ENCODE assay signal across 1 cellular context in the genomic region with DNA sequence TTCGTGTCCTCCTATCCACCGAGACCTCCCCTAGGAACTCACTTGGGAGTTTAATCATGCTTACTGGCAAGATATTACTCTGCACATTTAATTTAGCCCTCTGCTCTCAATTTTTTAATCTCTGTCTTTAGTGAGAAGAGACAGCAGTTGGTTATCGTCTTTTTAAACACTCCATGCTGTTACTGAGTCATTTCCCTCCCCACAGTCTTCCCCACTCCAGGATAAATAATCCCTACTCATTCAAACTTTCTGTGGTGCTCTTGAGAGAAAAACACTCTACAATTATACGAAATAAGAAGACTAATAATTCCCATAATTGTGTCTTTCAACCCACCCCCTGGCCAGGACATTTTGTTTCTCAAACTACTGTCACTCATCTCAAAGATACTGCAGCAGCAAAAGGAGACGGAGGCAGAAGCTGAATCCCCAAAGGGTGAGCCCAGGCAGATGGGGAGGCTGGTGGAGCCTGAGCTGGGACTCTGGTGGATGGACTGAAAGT.
TF ChIP-seq lines count a peak whose summit lies in the region.

No MANE protein-coding gene starts in this region.

TF ChIP-seq in K562, 482 proteins besides CTCF, POLR2A, EP300 and RAD21 (continued from another document):
- TF ChIP-seq, protein P1, sequence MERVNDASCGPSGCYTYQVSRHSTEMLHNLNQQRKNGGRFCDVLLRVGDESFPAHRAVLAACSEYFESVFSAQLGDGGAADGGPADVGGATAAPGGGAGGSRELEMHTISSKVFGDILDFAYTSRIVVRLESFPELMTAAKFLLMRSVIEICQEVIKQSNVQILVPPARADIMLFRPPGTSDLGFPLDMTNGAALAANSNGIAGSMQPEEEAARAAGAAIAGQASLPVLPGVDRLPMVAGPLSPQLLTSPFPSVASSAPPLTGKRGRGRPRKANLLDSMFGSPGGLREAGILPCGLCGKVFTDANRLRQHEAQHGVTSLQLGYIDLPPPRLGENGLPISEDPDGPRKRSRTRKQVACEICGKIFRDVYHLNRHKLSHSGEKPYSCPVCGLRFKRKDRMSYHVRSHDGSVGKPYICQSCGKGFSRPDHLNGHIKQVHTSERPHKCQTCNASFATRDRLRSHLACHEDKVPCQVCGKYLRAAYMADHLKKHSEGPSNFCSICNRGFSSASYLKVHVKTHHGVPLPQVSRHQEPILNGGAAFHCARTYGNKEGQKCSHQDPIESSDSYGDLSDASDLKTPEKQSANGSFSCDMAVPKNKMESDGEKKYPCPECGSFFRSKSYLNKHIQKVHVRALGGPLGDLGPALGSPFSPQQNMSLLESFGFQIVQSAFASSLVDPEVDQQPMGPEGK (CRISPR knock-in tag; IDR thresholded peaks at IDR 0.05; ENCODE audit: borderline replicate concordance), result 0 out of 2 replicates have a peak, but pooled peaks have one; percentile 57
- TF ChIP-seq, protein P2, sequence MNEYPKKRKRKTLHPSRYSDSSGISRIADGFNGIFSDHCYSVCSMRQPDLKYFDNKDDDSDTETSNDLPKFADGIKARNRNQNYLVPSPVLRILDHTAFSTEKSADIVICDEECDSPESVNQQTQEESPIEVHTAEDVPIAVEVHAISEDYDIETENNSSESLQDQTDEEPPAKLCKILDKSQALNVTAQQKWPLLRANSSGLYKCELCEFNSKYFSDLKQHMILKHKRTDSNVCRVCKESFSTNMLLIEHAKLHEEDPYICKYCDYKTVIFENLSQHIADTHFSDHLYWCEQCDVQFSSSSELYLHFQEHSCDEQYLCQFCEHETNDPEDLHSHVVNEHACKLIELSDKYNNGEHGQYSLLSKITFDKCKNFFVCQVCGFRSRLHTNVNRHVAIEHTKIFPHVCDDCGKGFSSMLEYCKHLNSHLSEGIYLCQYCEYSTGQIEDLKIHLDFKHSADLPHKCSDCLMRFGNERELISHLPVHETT (CRISPR knock-in tag; conservative IDR thresholded peaks at IDR 0.05 in 1 of 2, IDR thresholded peaks at IDR 0.05 in 1 of 2), result peak in 1 of 2 experiments; percentile 73; a peak in 1 of 4 replicates
- TF ChIP-seq ZNF174 (CRISPR knock-in tag; IDR thresholded peaks at IDR 0.05) (no peak), MYC (IDR thresholded peaks at IDR 0.05; ENCODE audit: low read depth, low read length) (peak; percentile 25; the same call in 1 of the 2 replicates), MYC (CRISPR knock-in tag; IDR thresholded peaks at IDR 0.05; ENCODE audit: borderline replicate concordance, low read depth) (no peak), NCOR1 (IDR thresholded peaks at IDR 0.05) (peak; percentile 50; the same call in 1 of the 2 replicates), CXXC5 (CRISPR knock-in tag; IDR thresholded peaks at IDR 0.05) (peak; percentile 37), HDAC3 (IDR thresholded peaks at IDR 0.05; ENCODE audit: borderline replicate concordance, partially characterized antibody) (peak; percentile 39), DPF2 (IDR thresholded peaks at IDR 0.05) (peak; percentile 83), JUN (IDR thresholded peaks at IDR 0.05; ENCODE audit: borderline replicate concordance, low read depth, low read length) (peak; percentile 37; the same call in 1 of the 2 replicates), JUN (CRISPR knock-in tag; IDR thresholded peaks at IDR 0.05; ENCODE audit: borderline replicate concordance) (no peak), ZNF589 (CRISPR knock-in tag; IDR thresholded peaks at IDR 0.05; ENCODE audit: low read depth) (peak; percentile 72), TEAD4 (IDR thresholded peaks at IDR 0.05; ENCODE audit: low read length) (peak; percentile 45), TEAD4 (CRISPR knock-in tag; IDR thresholded peaks at IDR 0.05; ENCODE audit: borderline replicate concordance) (no peak), NFE2L1 (tag; IDR thresholded peaks at IDR 0.05; ENCODE audit: borderline replicate concordance, low read depth) (no peak), FOXM1 (IDR thresholded peaks at IDR 0.05; ENCODE audit: low read depth) (peak; percentile 81), FOXM1 (CRISPR knock-in tag; IDR thresholded peaks at IDR 0.05; ENCODE audit: low read depth) (no peak), CREM (IDR thresholded peaks at IDR 0.05; ENCODE audit: low read depth) (0 out of 2 replicates have a peak, but pooled peaks have one; percentile 4), NFE2 (IDR thresholded peaks at IDR 0.05; ENCODE audit: low read depth) (peak; percentile 70), SMAD2 (IDR thresholded peaks at IDR 0.05; ENCODE audit: low read depth, low read length) (no peak), MEIS2 (IDR thresholded peaks at IDR 0.05; ENCODE audit: partially characterized antibody) (peak; percentile 14), RCOR1 (IDR thresholded peaks at IDR 0.05; ENCODE audit: borderline replicate concordance in 1 of 2, low read depth in 2 of 2, low read length in 2 of 2) (peak in 1 of 2 experiments; percentile 3; a peak in 1 of 4 replicates), SRSF3 (IDR thresholded peaks at IDR 0.05; ENCODE audit: insufficient read depth, low read length) (no peak), MAFG (tag; conservative IDR thresholded peaks at IDR 0.05) (peak; percentile 61), ELF2 (CRISPR knock-in tag; IDR thresholded peaks at IDR 0.05) (0 out of 2 replicates have a peak, but pooled peaks have one; percentile 48), TBL1XR1 (IDR thresholded peaks at IDR 0.05; ENCODE audit: low read length in 2 of 2) (peak in 1 of 2 experiments; percentile 50; a peak in 1 of 4 replicates), ZNF780A (CRISPR knock-in tag; IDR thresholded peaks at IDR 0.05) (no peak), CBFA2T3 (IDR thresholded peaks at IDR 0.05) (peak; percentile 64), MYBL2 (IDR thresholded peaks at IDR 0.05; ENCODE audit: low read depth) (peak; percentile 75), MYBL2 (CRISPR knock-in tag; IDR thresholded peaks at IDR 0.05; ENCODE audit: borderline replicate concordance) (no peak)
- TF ChIP-seq, protein P3, sequence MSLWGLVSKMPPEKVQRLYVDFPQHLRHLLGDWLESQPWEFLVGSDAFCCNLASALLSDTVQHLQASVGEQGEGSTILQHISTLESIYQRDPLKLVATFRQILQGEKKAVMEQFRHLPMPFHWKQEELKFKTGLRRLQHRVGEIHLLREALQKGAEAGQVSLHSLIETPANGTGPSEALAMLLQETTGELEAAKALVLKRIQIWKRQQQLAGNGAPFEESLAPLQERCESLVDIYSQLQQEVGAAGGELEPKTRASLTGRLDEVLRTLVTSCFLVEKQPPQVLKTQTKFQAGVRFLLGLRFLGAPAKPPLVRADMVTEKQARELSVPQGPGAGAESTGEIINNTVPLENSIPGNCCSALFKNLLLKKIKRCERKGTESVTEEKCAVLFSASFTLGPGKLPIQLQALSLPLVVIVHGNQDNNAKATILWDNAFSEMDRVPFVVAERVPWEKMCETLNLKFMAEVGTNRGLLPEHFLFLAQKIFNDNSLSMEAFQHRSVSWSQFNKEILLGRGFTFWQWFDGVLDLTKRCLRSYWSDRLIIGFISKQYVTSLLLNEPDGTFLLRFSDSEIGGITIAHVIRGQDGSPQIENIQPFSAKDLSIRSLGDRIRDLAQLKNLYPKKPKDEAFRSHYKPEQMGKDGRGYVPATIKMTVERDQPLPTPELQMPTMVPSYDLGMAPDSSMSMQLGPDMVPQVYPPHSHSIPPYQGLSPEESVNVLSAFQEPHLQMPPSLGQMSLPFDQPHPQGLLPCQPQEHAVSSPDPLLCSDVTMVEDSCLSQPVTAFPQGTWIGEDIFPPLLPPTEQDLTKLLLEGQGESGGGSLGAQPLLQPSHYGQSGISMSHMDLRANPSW (CRISPR knock-in tag; IDR thresholded peaks at IDR 0.05), result no peak
- TF ChIP-seq, protein P4, sequence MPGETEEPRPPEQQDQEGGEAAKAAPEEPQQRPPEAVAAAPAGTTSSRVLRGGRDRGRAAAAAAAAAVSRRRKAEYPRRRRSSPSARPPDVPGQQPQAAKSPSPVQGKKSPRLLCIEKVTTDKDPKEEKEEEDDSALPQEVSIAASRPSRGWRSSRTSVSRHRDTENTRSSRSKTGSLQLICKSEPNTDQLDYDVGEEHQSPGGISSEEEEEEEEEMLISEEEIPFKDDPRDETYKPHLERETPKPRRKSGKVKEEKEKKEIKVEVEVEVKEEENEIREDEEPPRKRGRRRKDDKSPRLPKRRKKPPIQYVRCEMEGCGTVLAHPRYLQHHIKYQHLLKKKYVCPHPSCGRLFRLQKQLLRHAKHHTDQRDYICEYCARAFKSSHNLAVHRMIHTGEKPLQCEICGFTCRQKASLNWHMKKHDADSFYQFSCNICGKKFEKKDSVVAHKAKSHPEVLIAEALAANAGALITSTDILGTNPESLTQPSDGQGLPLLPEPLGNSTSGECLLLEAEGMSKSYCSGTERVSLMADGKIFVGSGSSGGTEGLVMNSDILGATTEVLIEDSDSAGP (CRISPR knock-in tag; IDR thresholded peaks at IDR 0.05), result no peak
- TF ChIP-seq, protein P5, sequence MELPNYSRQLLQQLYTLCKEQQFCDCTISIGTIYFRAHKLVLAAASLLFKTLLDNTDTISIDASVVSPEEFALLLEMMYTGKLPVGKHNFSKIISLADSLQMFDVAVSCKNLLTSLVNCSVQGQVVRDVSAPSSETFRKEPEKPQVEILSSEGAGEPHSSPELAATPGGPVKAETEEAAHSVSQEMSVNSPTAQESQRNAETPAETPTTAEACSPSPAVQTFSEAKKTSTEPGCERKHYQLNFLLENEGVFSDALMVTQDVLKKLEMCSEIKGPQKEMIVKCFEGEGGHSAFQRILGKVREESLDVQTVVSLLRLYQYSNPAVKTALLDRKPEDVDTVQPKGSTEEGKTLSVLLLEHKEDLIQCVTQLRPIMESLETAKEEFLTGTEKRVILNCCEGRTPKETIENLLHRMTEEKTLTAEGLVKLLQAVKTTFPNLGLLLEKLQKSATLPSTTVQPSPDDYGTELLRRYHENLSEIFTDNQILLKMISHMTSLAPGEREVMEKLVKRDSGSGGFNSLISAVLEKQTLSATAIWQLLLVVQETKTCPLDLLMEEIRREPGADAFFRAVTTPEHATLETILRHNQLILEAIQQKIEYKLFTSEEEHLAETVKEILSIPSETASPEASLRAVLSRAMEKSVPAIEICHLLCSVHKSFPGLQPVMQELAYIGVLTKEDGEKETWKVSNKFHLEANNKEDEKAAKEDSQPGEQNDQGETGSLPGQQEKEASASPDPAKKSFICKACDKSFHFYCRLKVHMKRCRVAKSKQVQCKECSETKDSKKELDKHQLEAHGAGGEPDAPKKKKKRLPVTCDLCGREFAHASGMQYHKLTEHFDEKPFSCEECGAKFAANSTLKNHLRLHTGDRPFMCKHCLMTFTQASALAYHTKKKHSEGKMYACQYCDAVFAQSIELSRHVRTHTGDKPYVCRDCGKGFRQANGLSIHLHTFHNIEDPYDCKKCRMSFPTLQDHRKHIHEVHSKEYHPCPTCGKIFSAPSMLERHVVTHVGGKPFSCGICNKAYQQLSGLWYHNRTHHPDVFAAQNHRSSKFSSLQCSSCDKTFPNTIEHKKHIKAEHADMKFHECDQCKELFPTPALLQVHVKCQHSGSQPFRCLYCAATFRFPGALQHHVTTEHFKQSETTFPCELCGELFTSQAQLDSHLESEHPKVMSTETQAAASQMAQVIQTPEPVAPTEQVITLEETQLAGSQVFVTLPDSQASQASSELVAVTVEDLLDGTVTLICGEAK (IDR thresholded peaks at IDR 0.05), result 0 out of 2 replicates have a peak, but pooled peaks have one; percentile 12
- TF ChIP-seq, protein P5 (CRISPR knock-in tag; IDR thresholded peaks at IDR 0.05), result no peak
- TF ChIP-seq, protein P6, sequence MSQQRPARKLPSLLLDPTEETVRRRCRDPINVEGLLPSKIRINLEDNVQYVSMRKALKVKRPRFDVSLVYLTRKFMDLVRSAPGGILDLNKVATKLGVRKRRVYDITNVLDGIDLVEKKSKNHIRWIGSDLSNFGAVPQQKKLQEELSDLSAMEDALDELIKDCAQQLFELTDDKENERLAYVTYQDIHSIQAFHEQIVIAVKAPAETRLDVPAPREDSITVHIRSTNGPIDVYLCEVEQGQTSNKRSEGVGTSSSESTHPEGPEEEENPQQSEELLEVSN (IDR thresholded peaks at IDR 0.05; ENCODE audit: borderline replicate concordance in 1 of 2, extremely low read depth in 1 of 2, insufficient read depth in 1 of 2, insufficient read length in 1 of 2, low read depth in 1 of 2, low read length in 1 of 2, poor library complexity in 1 of 2, severe bottlenecking in 1 of 2), result no peak
- TF ChIP-seq, protein P7, sequence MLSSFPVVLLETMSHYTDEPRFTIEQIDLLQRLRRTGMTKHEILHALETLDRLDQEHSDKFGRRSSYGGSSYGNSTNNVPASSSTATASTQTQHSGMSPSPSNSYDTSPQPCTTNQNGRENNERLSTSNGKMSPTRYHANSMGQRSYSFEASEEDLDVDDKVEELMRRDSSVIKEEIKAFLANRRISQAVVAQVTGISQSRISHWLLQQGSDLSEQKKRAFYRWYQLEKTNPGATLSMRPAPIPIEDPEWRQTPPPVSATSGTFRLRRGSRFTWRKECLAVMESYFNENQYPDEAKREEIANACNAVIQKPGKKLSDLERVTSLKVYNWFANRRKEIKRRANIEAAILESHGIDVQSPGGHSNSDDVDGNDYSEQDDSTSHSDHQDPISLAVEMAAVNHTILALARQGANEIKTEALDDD (IDR thresholded peaks at IDR 0.05), result peak; percentile 59; the same call in 1 of the 2 replicates
